In the genomic region with DNA sequence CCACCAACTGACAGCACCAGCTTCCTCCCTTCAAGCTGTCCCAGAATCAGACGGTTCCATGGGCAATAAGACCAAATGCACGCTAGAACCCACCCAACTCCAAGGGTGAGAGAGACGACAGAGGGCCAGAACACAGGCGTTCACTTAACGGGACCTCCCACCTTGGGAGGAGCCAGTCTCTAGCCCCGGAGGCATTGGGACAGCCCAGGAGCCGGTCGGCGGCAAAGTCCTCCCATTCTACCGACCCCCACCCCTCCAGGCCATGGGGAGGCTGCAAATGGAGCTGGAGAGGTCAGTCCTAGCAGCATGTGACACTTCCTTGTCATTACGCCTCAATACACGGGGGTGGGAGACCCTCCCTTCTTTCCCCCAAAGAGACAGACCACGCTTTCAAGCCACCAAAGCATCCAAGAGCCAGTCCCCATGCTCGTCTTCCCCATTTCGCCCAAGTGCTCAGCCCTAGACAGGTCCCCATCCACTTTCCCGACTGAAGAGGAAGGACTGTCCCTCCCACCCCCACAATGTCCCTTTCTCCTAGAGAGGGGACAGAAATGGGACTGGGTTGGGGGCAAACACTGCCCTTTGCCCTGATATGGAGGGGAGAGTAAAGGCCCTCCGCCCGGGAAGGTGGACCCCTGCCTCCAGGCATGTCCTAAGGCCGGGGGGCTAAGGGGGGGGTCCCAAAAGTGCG, we compare ENCODE assay signal across 1 cellular context.
TF ChIP-seq lines count a peak whose summit lies in the region.

No MANE protein-coding gene starts in this region.

TF ChIP-seq in HepG2, 621 proteins besides CTCF, POLR2A, EP300 and RAD21 (continued from another document and continues in another):
- TF ChIP-seq, protein P1, sequence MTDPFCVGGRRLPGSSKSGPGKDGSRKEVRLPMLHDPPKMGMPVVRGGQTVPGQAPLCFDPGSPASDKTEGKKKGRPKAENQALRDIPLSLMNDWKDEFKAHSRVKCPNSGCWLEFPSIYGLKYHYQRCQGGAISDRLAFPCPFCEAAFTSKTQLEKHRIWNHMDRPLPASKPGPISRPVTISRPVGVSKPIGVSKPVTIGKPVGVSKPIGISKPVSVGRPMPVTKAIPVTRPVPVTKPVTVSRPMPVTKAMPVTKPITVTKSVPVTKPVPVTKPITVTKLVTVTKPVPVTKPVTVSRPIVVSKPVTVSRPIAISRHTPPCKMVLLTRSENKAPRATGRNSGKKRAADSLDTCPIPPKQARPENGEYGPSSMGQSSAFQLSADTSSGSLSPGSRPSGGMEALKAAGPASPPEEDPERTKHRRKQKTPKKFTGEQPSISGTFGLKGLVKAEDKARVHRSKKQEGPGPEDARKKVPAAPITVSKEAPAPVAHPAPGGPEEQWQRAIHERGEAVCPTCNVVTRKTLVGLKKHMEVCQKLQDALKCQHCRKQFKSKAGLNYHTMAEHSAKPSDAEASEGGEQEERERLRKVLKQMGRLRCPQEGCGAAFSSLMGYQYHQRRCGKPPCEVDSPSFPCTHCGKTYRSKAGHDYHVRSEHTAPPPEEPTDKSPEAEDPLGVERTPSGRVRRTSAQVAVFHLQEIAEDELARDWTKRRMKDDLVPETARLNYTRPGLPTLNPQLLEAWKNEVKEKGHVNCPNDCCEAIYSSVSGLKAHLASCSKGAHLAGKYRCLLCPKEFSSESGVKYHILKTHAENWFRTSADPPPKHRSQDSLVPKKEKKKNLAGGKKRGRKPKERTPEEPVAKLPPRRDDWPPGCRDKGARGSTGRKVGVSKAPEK (CRISPR knock-in tag; IDR thresholded peaks at IDR 0.05; ENCODE audit: borderline replicate concordance): no peak
- TF ChIP-seq RFX3 (CRISPR knock-in tag; IDR thresholded peaks at IDR 0.05): no peak
- peak; percentile 62; the same call in 1 of the 2 replicates for TF ChIP-seq PITX1 (CRISPR knock-in tag; IDR thresholded peaks at IDR 0.05)
- TF ChIP-seq ZFP82 (CRISPR knock-in tag; IDR thresholded peaks at IDR 0.05; ENCODE audit: borderline replicate concordance): 0 out of 2 replicates have a peak, but pooled peaks have one; percentile 43
- TF ChIP-seq KLF9 (CRISPR knock-in tag; IDR thresholded peaks at IDR 0.05; ENCODE audit: low read depth): no peak
- no peak for TF ChIP-seq MEF2D (CRISPR knock-in tag; IDR thresholded peaks at IDR 0.05)
- TF ChIP-seq, protein P2, sequence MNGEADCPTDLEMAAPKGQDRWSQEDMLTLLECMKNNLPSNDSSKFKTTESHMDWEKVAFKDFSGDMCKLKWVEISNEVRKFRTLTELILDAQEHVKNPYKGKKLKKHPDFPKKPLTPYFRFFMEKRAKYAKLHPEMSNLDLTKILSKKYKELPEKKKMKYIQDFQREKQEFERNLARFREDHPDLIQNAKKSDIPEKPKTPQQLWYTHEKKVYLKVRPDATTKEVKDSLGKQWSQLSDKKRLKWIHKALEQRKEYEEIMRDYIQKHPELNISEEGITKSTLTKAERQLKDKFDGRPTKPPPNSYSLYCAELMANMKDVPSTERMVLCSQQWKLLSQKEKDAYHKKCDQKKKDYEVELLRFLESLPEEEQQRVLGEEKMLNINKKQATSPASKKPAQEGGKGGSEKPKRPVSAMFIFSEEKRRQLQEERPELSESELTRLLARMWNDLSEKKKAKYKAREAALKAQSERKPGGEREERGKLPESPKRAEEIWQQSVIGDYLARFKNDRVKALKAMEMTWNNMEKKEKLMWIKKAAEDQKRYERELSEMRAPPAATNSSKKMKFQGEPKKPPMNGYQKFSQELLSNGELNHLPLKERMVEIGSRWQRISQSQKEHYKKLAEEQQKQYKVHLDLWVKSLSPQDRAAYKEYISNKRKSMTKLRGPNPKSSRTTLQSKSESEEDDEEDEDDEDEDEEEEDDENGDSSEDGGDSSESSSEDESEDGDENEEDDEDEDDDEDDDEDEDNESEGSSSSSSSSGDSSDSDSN (CRISPR knock-in tag; IDR thresholded peaks at IDR 0.05): no peak
- no peak for TF ChIP-seq ZNF652 (CRISPR knock-in tag; IDR thresholded peaks at IDR 0.05; ENCODE audit: borderline replicate concordance, low read depth)
- TF ChIP-seq NONO (IDR thresholded peaks at IDR 0.05): no peak
- TF ChIP-seq NONO (CRISPR knock-in tag; conservative IDR thresholded peaks at IDR 0.05): no peak
- TF ChIP-seq ZNF432 (CRISPR knock-in tag; IDR thresholded peaks at IDR 0.05; ENCODE audit: borderline replicate concordance): no peak
- no peak for TF ChIP-seq ZNF484 (CRISPR knock-in tag; IDR thresholded peaks at IDR 0.05; ENCODE audit: borderline replicate concordance, low read depth)
- TF ChIP-seq AGO1 (IDR thresholded peaks at IDR 0.05; ENCODE audit: low read depth, low read length, poor library complexity, severe bottlenecking): no peak
- TF ChIP-seq, protein P3, sequence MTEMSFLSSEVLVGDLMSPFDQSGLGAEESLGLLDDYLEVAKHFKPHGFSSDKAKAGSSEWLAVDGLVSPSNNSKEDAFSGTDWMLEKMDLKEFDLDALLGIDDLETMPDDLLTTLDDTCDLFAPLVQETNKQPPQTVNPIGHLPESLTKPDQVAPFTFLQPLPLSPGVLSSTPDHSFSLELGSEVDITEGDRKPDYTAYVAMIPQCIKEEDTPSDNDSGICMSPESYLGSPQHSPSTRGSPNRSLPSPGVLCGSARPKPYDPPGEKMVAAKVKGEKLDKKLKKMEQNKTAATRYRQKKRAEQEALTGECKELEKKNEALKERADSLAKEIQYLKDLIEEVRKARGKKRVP (CRISPR knock-in tag; IDR thresholded peaks at IDR 0.05): no peak
- TF ChIP-seq, protein P4, sequence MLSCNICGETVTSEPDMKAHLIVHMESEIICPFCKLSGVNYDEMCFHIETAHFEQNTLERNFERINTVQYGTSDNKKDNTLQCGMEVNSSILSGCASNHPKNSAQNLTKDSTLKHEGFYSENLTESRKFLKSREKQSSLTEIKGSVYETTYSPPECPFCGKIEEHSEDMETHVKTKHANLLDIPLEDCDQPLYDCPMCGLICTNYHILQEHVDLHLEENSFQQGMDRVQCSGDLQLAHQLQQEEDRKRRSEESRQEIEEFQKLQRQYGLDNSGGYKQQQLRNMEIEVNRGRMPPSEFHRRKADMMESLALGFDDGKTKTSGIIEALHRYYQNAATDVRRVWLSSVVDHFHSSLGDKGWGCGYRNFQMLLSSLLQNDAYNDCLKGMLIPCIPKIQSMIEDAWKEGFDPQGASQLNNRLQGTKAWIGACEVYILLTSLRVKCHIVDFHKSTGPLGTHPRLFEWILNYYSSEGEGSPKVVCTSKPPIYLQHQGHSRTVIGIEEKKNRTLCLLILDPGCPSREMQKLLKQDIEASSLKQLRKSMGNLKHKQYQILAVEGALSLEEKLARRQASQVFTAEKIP (CRISPR knock-in tag; IDR thresholded peaks at IDR 0.05; ENCODE audit: borderline replicate concordance): no peak
- no peak for TF ChIP-seq ZMYM2 (CRISPR knock-in tag; IDR thresholded peaks at IDR 0.05)
- TF ChIP-seq HNRNPH1 (optimal IDR thresholded peaks at IDR 0.05; ENCODE audit: low read depth, low read length): peak; percentile 35
- no peak for TF ChIP-seq GFI1 (CRISPR knock-in tag; IDR thresholded peaks at IDR 0.05; ENCODE audit: borderline replicate concordance)
- no peak for TF ChIP-seq ZNF451 (CRISPR knock-in tag; IDR thresholded peaks at IDR 0.05)
- TF ChIP-seq U2AF2 (IDR thresholded peaks at IDR 0.05; ENCODE audit: low read depth, low read length): no peak
- TF ChIP-seq, protein P5, sequence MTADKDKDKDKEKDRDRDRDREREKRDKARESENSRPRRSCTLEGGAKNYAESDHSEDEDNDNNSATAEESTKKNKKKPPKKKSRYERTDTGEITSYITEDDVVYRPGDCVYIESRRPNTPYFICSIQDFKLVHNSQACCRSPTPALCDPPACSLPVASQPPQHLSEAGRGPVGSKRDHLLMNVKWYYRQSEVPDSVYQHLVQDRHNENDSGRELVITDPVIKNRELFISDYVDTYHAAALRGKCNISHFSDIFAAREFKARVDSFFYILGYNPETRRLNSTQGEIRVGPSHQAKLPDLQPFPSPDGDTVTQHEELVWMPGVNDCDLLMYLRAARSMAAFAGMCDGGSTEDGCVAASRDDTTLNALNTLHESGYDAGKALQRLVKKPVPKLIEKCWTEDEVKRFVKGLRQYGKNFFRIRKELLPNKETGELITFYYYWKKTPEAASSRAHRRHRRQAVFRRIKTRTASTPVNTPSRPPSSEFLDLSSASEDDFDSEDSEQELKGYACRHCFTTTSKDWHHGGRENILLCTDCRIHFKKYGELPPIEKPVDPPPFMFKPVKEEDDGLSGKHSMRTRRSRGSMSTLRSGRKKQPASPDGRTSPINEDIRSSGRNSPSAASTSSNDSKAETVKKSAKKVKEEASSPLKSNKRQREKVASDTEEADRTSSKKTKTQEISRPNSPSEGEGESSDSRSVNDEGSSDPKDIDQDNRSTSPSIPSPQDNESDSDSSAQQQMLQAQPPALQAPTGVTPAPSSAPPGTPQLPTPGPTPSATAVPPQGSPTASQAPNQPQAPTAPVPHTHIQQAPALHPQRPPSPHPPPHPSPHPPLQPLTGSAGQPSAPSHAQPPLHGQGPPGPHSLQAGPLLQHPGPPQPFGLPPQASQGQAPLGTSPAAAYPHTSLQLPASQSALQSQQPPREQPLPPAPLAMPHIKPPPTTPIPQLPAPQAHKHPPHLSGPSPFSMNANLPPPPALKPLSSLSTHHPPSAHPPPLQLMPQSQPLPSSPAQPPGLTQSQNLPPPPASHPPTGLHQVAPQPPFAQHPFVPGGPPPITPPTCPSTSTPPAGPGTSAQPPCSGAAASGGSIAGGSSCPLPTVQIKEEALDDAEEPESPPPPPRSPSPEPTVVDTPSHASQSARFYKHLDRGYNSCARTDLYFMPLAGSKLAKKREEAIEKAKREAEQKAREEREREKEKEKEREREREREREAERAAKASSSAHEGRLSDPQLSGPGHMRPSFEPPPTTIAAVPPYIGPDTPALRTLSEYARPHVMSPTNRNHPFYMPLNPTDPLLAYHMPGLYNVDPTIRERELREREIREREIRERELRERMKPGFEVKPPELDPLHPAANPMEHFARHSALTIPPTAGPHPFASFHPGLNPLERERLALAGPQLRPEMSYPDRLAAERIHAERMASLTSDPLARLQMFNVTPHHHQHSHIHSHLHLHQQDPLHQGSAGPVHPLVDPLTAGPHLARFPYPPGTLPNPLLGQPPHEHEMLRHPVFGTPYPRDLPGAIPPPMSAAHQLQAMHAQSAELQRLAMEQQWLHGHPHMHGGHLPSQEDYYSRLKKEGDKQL (CRISPR knock-in tag; IDR thresholded peaks at IDR 0.05; ENCODE audit: low read depth): no peak
- TF ChIP-seq HNRNPLL (IDR thresholded peaks at IDR 0.05; ENCODE audit: low read depth, low read length, poor library complexity, severe bottlenecking): no peak
- no peak for TF ChIP-seq ZNF136 (CRISPR knock-in tag; IDR thresholded peaks at IDR 0.05; ENCODE audit: low read depth)
- TF ChIP-seq MED13 (CRISPR knock-in tag; IDR thresholded peaks at IDR 0.05): no peak
- TF ChIP-seq ZNF121 (CRISPR knock-in tag; IDR thresholded peaks at IDR 0.05): no peak
- TF ChIP-seq, protein P6, sequence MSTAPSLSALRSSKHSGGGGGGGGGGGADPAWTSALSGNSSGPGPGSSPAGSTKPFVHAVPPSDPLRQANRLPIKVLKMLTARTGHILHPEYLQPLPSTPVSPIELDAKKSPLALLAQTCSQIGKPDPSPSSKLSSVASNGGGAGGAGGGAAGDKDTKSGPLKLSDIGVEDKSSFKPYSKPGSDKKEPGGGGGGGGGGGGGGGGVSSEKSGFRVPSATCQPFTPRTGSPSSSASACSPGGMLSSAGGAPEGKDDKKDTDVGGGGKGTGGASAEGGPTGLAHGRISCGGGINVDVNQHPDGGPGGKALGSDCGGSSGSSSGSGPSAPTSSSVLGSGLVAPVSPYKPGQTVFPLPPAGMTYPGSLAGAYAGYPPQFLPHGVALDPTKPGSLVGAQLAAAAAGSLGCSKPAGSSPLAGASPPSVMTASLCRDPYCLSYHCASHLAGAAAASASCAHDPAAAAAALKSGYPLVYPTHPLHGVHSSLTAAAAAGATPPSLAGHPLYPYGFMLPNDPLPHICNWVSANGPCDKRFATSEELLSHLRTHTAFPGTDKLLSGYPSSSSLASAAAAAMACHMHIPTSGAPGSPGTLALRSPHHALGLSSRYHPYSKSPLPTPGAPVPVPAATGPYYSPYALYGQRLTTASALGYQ (CRISPR knock-in tag; IDR thresholded peaks at IDR 0.05): no peak
- TF ChIP-seq U2AF1 (optimal IDR thresholded peaks at IDR 0.05; ENCODE audit: low read depth, low read length): no peak
- TF ChIP-seq JUND (CRISPR knock-in tag; IDR thresholded peaks at IDR 0.05): no peak
- TF ChIP-seq ZNF569 (CRISPR knock-in tag; IDR thresholded peaks at IDR 0.05; ENCODE audit: borderline replicate concordance): no peak
- TF ChIP-seq HDAC1 (CRISPR knock-in tag; IDR thresholded peaks at IDR 0.05): 0 out of 2 replicates have a peak, but pooled peaks have one; percentile 22
- TF ChIP-seq POLR2AphosphoS2 (IDR thresholded peaks at IDR 0.05; ENCODE audit: low read depth, low read length): no peak
- TF ChIP-seq PAWR (CRISPR knock-in tag; IDR thresholded peaks at IDR 0.05; ENCODE audit: borderline replicate concordance): no peak
- no peak for TF ChIP-seq SCMH1 (CRISPR knock-in tag; IDR thresholded peaks at IDR 0.05; ENCODE audit: borderline replicate concordance)
- no peak for TF ChIP-seq ZNF337 (CRISPR knock-in tag; IDR thresholded peaks at IDR 0.05; ENCODE audit: borderline replicate concordance, low read depth)
- TF ChIP-seq, protein P7, sequence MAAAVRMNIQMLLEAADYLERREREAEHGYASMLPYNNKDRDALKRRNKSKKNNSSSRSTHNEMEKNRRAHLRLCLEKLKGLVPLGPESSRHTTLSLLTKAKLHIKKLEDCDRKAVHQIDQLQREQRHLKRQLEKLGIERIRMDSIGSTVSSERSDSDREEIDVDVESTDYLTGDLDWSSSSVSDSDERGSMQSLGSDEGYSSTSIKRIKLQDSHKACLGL (CRISPR knock-in tag; IDR thresholded peaks at IDR 0.05): no peak
- no peak for TF ChIP-seq RFX1 (IDR thresholded peaks at IDR 0.05)
- TF ChIP-seq HNRNPK (IDR thresholded peaks at IDR 0.05; ENCODE audit: low read depth, low read length, poor library complexity, severe bottlenecking): no peak
- no peak for TF ChIP-seq ISX (CRISPR knock-in tag; conservative IDR thresholded peaks at IDR 0.05)
- TF ChIP-seq SOX5 (CRISPR knock-in tag; IDR thresholded peaks at IDR 0.05; ENCODE audit: borderline replicate concordance): no peak
- TF ChIP-seq, protein P8, sequence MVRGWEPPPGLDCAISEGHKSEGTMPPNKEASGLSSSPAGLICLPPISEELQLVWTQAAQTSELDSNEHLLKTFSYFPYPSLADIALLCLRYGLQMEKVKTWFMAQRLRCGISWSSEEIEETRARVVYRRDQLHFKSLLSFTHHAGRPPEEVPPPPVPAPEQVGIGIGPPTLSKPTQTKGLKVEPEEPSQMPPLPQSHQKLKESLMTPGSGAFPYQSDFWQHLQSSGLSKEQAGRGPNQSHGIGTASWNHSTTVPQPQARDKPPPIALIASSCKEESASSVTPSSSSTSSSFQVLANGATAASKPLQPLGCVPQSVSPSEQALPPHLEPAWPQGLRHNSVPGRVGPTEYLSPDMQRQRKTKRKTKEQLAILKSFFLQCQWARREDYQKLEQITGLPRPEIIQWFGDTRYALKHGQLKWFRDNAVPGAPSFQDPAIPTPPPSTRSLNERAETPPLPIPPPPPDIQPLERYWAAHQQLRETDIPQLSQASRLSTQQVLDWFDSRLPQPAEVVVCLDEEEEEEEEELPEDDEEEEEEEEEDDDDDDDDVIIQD (CRISPR knock-in tag; IDR thresholded peaks at IDR 0.05; ENCODE audit: low read depth): no peak
- TF ChIP-seq, protein P9, sequence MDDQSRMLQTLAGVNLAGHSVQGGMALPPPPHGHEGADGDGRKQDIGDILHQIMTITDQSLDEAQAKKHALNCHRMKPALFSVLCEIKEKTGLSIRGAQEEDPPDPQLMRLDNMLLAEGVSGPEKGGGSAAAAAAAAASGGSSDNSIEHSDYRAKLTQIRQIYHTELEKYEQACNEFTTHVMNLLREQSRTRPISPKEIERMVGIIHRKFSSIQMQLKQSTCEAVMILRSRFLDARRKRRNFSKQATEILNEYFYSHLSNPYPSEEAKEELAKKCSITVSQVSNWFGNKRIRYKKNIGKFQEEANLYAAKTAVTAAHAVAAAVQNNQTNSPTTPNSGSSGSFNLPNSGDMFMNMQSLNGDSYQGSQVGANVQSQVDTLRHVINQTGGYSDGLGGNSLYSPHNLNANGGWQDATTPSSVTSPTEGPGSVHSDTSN (CRISPR knock-in tag; IDR thresholded peaks at IDR 0.05; ENCODE audit: borderline replicate concordance): no peak
